In the genomic region with DNA sequence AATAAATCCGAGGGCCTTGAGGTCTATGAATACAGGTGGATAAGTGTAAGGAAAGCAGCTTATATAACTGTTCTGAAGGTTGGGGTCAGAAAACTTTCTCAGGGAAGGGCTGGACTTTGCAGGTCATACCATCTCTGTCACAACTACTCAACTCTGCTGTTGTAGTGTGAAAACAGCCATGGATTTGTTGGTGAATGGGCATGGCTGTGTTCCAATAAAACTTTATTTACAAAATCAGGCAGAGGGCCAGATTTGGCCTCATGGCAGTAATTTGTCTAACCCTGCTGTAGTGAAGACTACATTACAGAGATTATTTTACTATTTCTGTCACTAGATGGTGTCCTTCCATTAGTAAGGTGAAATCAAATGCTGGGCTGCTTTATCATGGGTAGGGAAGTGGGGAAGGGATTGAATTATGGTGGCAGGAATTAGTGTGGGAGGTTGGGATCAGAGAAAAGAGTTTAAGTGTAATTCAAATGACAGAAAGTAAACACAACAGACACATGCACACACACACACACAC, we compare ENCODE assay signal across 11 cellular contexts.
DNase-seq lines count a peak whose midpoint lies in the region; ATAC-seq and TF ChIP-seq lines count a peak whose summit lies in the region.
"Had no signal": no experiment of that assay in that cellular context is flagged by ENCODE, and none has a peak within 500 bp of the region (broad histone marks: within the 10 kb centered on the region; RNA-seq: fewer than 3 reads in every experiment).

No MANE protein-coding gene starts in this region.

- ATAC-seq in sciatic nerve: no peak
- no peak for ATAC-seq in HG03045 (IDR thresholded peaks at IDR 0.05; ENCODE audit: unreplicated experiment)

- TF ChIP-seq CTCF in neural crest cell (conservative IDR thresholded peaks at IDR 0.05): peak; percentile 34
- no peak for TF ChIP-seq CTCF in GM20000 (IDR thresholded peaks at IDR 0.05; ENCODE audit: extremely low read depth, missing control alignments)

- DNase-seq in DMS 273 (lab: John Stamatoyannopoulos, UW; ENCODE audit: unreplicated experiment) (peak; percentile 47), DMS 273 treated with DMSO at 0.1 percent for 48 hours (lab: John Stamatoyannopoulos, UW) (no peak), NCI-H345 (lab: John Stamatoyannopoulos, UW) (peak; percentile 23), RPMI8226 (peak; percentile 8), neural crest cell (ENCODE audit: low read depth, low spot score) (no peak), GM20000 (ENCODE audit: low spot score) (no peak), sciatic nerve (ENCODE audit: low spot score) (no peak)
- DNase-seq: effector CD8-positive, alpha-beta T cell had no signal

- no peaks in the 10 kb centered on the region for H3K36me3 Mint-ChIP-seq in neural crest cell (ENCODE audit: low read depth)
- H3K36me3 Mint-ChIP-seq: activated naive CD4-positive, alpha-beta T cell treated with anti-CD3 and anti-CD28 coated beads, Interleukin-2, amount 50 U/mL, for 24 hours; memory B cell had no signal

- intact Hi-C loops in sciatic nerve (cut with DNase I): no loop called here

- H3K27me3 Mint-ChIP-seq in neural crest cell (ENCODE audit: low read depth): peaks cover 60% of the 10 kb centered on the region
- H3K27me3 Mint-ChIP-seq: activated naive CD4-positive, alpha-beta T cell treated with anti-CD3 and anti-CD28 coated beads, Interleukin-2, amount 50 U/mL, for 24 hours had no signal

- H3K4me1 Mint-ChIP-seq in neural crest cell: no peaks in the 10 kb centered on the region
- H3K4me1 Mint-ChIP-seq: activated naive CD4-positive, alpha-beta T cell treated with anti-CD3 and anti-CD28 coated beads, Interleukin-2, amount 50 U/mL, for 24 hours; memory B cell had no signal

- H3K27ac Mint-ChIP-seq in neural crest cell (ENCODE audit: unreplicated experiment): no peak overlapping the region
- H3K27ac Mint-ChIP-seq: activated naive CD4-positive, alpha-beta T cell treated with anti-CD3 and anti-CD28 coated beads, Interleukin-2, amount 50 U/mL, for 24 hours; memory B cell had no signal

- peaks cover 2% of the 10 kb centered on the region for H3K9me3 Mint-ChIP-seq in neural crest cell

- no peak overlapping the region for H3K4me3 Mint-ChIP-seq in neural crest cell
- H3K4me3 Mint-ChIP-seq: activated naive CD4-positive, alpha-beta T cell treated with anti-CD3 and anti-CD28 coated beads, Interleukin-2, amount 50 U/mL, for 24 hours; memory B cell had no signal

Comparison
In these comparisons a context has a peak if more than half of its experiments do, and no peak if none do; other contexts are left out.
1. DNase-seq: peak in DMS 273 (single experiment), NCI-H345 (single experiment) and RPMI8226 (single experiment); none in DMS 273 treated with DMSO at 0.1 percent for 48 hours (single experiment), neural crest cell (single experiment), GM20000 (single experiment) and sciatic nerve (single experiment).